ENCODE assay signal across 10 cellular contexts in the genomic region with DNA sequence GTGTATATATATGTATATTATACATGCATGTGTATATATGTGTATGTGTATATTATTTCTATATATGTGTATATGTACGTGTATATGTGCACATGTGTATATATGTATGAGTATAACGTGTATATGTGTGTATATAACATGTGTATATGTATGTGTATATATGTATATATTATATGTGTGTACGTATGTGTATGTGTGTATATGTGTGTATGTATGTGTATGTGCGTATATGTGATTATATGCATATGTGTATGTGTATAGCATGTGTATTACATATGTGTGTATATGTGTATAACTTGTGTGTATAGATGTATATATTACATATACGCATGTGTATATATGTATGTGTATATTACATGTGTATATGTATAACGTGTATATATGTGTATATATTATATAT.
"Had no signal": no experiment of that assay in that cellular context is flagged by ENCODE, and none has a peak within 500 bp of the region (broad histone marks: within the 10 kb centered on the region; RNA-seq: fewer than 3 reads in every experiment).

No MANE protein-coding gene starts in this region.

- H3K9ac ChIP-seq: GM23248, KMS-11 had no signal

- H2AFZ ChIP-seq: GM23248 had no signal

- H3K4me3 ChIP-seq: GM23248, HAP-1 had no signal

- H3K27ac ChIP-seq: GM23248, KMS-11 had no signal

- H3K36me3 ChIP-seq: HAP-1 had no signal

- FAIRE-seq: HepG2 had no signal

- H3K4me2 ChIP-seq: KMS-11 had no signal

- H3K9me3 ChIP-seq: HAP-1 had no signal

- ATAC-seq: HCT116, HepG2 had no signal

- DNase-seq: GM23248, GOT3, H7, HFFc6, Karpas-422, KBM-7 had no signal

- H3K4me1 ChIP-seq: HAP-1 had no signal
